Comparison of ENCODE assay signal across 8 cellular contexts in the genomic region with DNA sequence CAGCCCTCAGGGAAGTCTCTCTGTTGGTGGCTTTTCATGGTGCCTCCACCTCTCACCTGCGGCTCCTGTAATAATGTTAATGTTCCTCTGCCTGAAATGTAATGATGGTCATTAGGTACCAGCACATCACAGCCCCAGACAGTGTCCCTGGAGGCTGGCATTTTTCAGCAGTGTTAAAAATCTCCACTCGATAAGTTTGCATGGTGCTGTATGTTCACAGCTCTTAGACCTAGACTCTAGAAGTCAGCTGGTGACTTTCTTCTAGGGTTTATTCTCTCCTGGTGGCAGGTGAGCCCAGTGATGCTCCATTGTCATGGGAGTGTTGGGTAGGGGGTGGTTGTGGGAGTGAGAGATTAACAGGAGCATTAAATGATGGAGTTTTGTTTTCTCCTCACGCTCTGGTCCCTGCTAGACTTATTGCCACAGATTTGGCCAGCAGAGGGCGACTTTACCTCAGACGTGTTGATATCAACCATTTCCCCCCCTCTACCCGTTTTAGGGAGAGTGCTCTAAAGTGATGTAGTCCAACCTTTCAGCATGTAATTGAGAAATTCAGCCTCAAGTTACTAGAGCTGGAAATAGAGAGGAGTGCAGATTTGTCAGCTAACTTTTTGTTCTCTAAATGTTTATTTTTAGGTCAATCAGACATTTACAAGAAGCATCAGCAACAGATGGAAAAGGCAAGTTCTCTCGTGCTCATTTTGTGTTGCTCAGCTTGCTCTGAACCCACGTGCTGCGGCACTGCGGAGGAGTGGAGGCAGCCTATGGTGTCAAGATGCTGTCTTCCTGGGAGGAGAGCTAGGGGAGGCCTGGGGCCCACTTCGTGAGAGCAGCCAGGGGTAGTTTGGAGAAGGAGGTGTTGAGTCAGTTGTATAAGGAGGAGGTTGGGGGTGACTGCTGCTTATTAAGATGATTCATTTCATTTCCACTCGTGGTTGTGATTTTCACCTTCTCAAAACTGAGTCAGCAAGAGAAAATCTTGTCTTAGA. TPM values are rescaled to one million over a fixed set of nuclear protein-coding genes. Genes with fewer than 3 reads are reported as not detected.
DNase-seq lines count a peak whose midpoint lies in the region; ATAC-seq and TF ChIP-seq lines count a peak whose summit lies in the region.

No MANE protein-coding gene starts in this region.

- no peak for TF ChIP-seq EP300 in esophagus muscularis mucosa (IDR thresholded peaks at IDR 0.05)

- no peak overlapping the region for H3K4me3 Mint-ChIP-seq in naive thymus-derived CD4-positive, alpha-beta T cell
- H3K4me3 Mint-ChIP-seq in stimulated activated effector memory CD8-positive, alpha-beta T cell treated with anti-CD3 and anti-CD28 coated beads, Interleukin-12 subunit alpha, Interleukin-12 subunit beta, amount 100 ng/mL, for 72 hours: peak overlapping the region; percentile 46

- H3K4me1 ChIP-seq in esophagus muscularis mucosa: peaks cover 0 to 36% (median 19%) of the 10 kb centered on the region in 4 donors
- H3K4me1 ChIP-seq in naive thymus-derived CD4-positive, alpha-beta T cell (ENCODE audit: control insufficient read depth in 2 of 2, insufficient read depth in 2 of 2, low read length in 2 of 2): peaks cover 3 to 9% of the 10 kb centered on the region in 2 donors

- no peaks in the 10 kb centered on the region for H3K27me3 ChIP-seq in esophagus muscularis mucosa
- H3K27me3 ChIP-seq in naive thymus-derived CD4-positive, alpha-beta T cell (ENCODE audit: control insufficient read depth in 2 of 2, insufficient read depth in 2 of 2, low read length in 2 of 2): no peaks in the 10 kb centered on the region

- H3K27ac ChIP-seq in esophagus muscularis mucosa (replicated peaks in 1 of 4): peak overlapping the region; percentile 64 to 79 (median 70)
- no peak overlapping the region for H3K27ac ChIP-seq in naive thymus-derived CD4-positive, alpha-beta T cell (ENCODE audit: low read depth, low read length)

- POLR2A ChIA-PET in naive thymus-derived CD4-positive, alpha-beta T cell (lab: Charles Lee): interaction anchor here (1.4 kb wide), 1 partner anchor 129 kb away, joined by 4 read pairs; no protein-coding TSS in a partner anchor

- H3K9me3 Mint-ChIP-seq in naive thymus-derived CD4-positive, alpha-beta T cell: no peaks in the 10 kb centered on the region
- no peaks in the 10 kb centered on the region for H3K9me3 Mint-ChIP-seq in stimulated activated effector memory CD8-positive, alpha-beta T cell treated with anti-CD3 and anti-CD28 coated beads, Interleukin-12 subunit alpha, Interleukin-12 subunit beta, amount 100 ng/mL, for 72 hours

- DNase-seq in Caki2 (ENCODE audit: low read depth) (peak; percentile 58), HuH-7 (ENCODE audit: low spot score) (peak; percentile 71), OCI-M1 (lab: John Stamatoyannopoulos, UW) (peak; percentile 83), esophagus muscularis mucosa (ENCODE audit: extremely low spot score) (peak; percentile 95)
- DNase-seq in activated T-cell treated with anti-CD3 and anti-CD28 coated beads, Interleukin-2, amount 50 U/mL, for 1 hour: peak; percentile 80
- DNase-seq in naive thymus-derived CD4-positive, alpha-beta T cell: peak; percentile 61 to 84 (median 75)
- DNase-seq in stimulated activated effector memory CD8-positive, alpha-beta T cell treated with anti-CD3 and anti-CD28 coated beads, Interleukin-12 subunit alpha, Interleukin-12 subunit beta, amount 100 ng/mL, for 72 hours (ENCODE audit: low spot score in 2 of 2): peak; percentile 76 to 94

- TF ChIP-seq POLR2A in esophagus muscularis mucosa (IDR thresholded peaks at IDR 0.05; ENCODE audit: low read depth): no peak

- H3K27me3 Mint-ChIP-seq in naive thymus-derived CD4-positive, alpha-beta T cell: no peaks in the 10 kb centered on the region

- no peak overlapping the region for H3K4me3 ChIP-seq in esophagus muscularis mucosa
- H3K4me3 ChIP-seq in naive thymus-derived CD4-positive, alpha-beta T cell (ENCODE audit: low read length): no peak overlapping the region

- 31% methylated on average over 12 of the region's 12 CpGs for WGBS in esophagus muscularis mucosa

- H3K36me3 ChIP-seq in esophagus muscularis mucosa: peaks cover 19 to 90% (median 74%) of the 10 kb centered on the region in 4 donors
- H3K36me3 ChIP-seq in naive thymus-derived CD4-positive, alpha-beta T cell (ENCODE audit: control insufficient read depth in 2 of 3, insufficient read depth in 3 of 3, low read length in 3 of 3): peaks cover 3 to 60% (median 6%) of the 10 kb centered on the region in 3 experiments

- peak; percentile 91 for ATAC-seq in naive thymus-derived CD4-positive, alpha-beta T cell
- peak; percentile 97 for ATAC-seq in stimulated activated effector memory CD8-positive, alpha-beta T cell treated with anti-CD3 and anti-CD28 coated beads, Interleukin-12 subunit alpha, Interleukin-12 subunit beta, amount 100 ng/mL, for 72 hours
- no peak for ATAC-seq in GM21825 (IDR thresholded peaks at IDR 0.05; ENCODE audit: unreplicated experiment)

- intact Hi-C loops in esophagus muscularis mucosa (cut with DNase I): loop anchor here (2.0 kb wide), 2 partner anchors 130 to 236 kb away; no protein-coding TSS in a partner anchor
- intact Hi-C loops in naive thymus-derived CD4-positive, alpha-beta T cell (cut with micrococcal nuclease): loop anchor here (1.0 to 5.0 kb wide), 3 partner anchors 21 to 235 kb away; no protein-coding TSS in a partner anchor

- peak overlapping the region in 3 of 9 donors; percentile 42 to 47 (median 42) for H3K27ac Mint-ChIP-seq in naive thymus-derived CD4-positive, alpha-beta T cell
- H3K27ac Mint-ChIP-seq in stimulated activated effector memory CD8-positive, alpha-beta T cell treated with anti-CD3 and anti-CD28 coated beads, Interleukin-12 subunit alpha, Interleukin-12 subunit beta, amount 100 ng/mL, for 72 hours: peak overlapping the region; percentile 88

- H3K9me3 ChIP-seq in esophagus muscularis mucosa: no peaks in the 10 kb centered on the region
- no peaks in the 10 kb centered on the region for H3K9me3 ChIP-seq in naive thymus-derived CD4-positive, alpha-beta T cell (ENCODE audit: control insufficient read depth in 2 of 3, low read length in 3 of 3)

- in situ Hi-C loops in Caki2 (cut with HindIII; ENCODE audit: low pct_unique_long_range_greater_than_20kb, low sequenced_read_pairs): no loop called here

- TF ChIP-seq CTCF in esophagus muscularis mucosa (IDR thresholded peaks at IDR 0.05): peak; percentile 80 to 86 (median 84)

- peaks cover 5 to 46% (median 21%) of the 10 kb centered on the region in 5 donors for H3K36me3 Mint-ChIP-seq in naive thymus-derived CD4-positive, alpha-beta T cell
- H3K36me3 Mint-ChIP-seq in stimulated activated effector memory CD8-positive, alpha-beta T cell treated with anti-CD3 and anti-CD28 coated beads, Interleukin-12 subunit alpha, Interleukin-12 subunit beta, amount 100 ng/mL, for 72 hours: peaks cover 85% of the 10 kb centered on the region

- peaks cover 8 to 29% (median 19%) of the 10 kb centered on the region in 7 donors for H3K4me1 Mint-ChIP-seq in naive thymus-derived CD4-positive, alpha-beta T cell
- peaks cover 51% of the 10 kb centered on the region for H3K4me1 Mint-ChIP-seq in stimulated activated effector memory CD8-positive, alpha-beta T cell treated with anti-CD3 and anti-CD28 coated beads, Interleukin-12 subunit alpha, Interleukin-12 subunit beta, amount 100 ng/mL, for 72 hours

- CTCF ChIA-PET in naive thymus-derived CD4-positive, alpha-beta T cell (lab: Charles Lee): interaction anchor here (0.6 to 7.1 kb wide), 18 partner anchors 8 to 286 kb away, joined by 3 to 50 read pairs (median 4); no protein-coding TSS in a partner anchor

RNA-seq across cellular contexts. Expression of a gene that starts 53.4 kb away (rescaled TPM):
- total RNA-seq in Caki2 (2014; rRNA removed; shearing (Covaris generic); ENCODE audit: low replicate concordance): 11.4 and 20.0 TPM in 2 replicates
- total RNA-seq in esophagus muscularis mucosa: 10 to 100 TPM; 19.9 to 34.7 (median 30.8) TPM
- 10 to 100 TPM; 21.6 to 24.0 (median 22.8) TPM for total RNA-seq in naive thymus-derived CD4-positive, alpha-beta T cell
- 1 to 10 TPM; 2.8 to 3.0 TPM for polyA plus RNA-seq in naive thymus-derived CD4-positive, alpha-beta T cell
